Comparison of ENCODE assay signal across 27 cellular contexts in the genomic region with DNA sequence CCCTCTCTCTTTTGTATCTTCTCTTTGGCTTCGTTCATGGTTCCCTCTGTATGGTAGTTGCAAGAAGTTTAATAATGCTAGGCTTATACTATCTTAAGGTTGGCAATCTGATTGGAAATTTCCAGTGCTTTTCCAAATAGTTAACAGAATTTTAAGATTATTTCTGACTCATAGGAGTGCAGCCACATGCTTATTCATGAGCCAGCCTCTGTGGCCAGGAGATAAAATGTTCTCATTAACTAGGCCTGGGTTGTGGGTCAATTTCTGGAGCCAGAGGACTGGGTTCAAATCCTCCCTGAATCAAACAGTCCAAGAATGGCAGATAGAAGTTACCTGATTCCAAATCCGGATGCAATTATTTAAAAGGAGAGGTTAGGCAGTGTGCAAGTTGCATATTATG.
DNase-seq lines count a peak whose midpoint lies in the region; ATAC-seq and TF ChIP-seq lines count a peak whose summit lies in the region.
"Had no signal": no experiment of that assay in that cellular context is flagged by ENCODE, and none has a peak within 500 bp of the region (broad histone marks: within the 10 kb centered on the region; RNA-seq: fewer than 3 reads in every experiment).

No MANE protein-coding gene starts in this region.

- no peak overlapping the region for H3K9ac ChIP-seq in colonic mucosa (ENCODE audit: low read depth in 2 of 2, low read length in 2 of 2)

- H3K27me3 Mint-ChIP-seq in MCF 10A (ENCODE audit: insufficient read depth, unreplicated experiment): no peaks in the 10 kb centered on the region
- H3K27me3 Mint-ChIP-seq in activated CD8-positive, alpha-beta memory T cell treated with anti-CD3 and anti-CD28 coated beads, Interleukin-2, amount 10 ng/mL, durations not matched to agents 7 days and 5 days: peaks cover 2% of the 10 kb centered on the region
- H3K27me3 Mint-ChIP-seq: progenitor cell of endocrine pancreas had no signal

- CTCF ChIA-PET in MCF 10A (lab: Yijun Ruan, JAX): no interaction called here
- CTCF ChIA-PET in activated CD8-positive, alpha-beta memory T cell treated with anti-CD3 and anti-CD28 coated beads, Interleukin-2, amount 10 ng/mL, durations not matched to agents 7 days and 5 days (lab: Charles Lee): no interaction called here

- H3K9me3 Mint-ChIP-seq in MCF 10A (ENCODE audit: unreplicated experiment): peaks cover 34% of the 10 kb centered on the region
- peaks cover 7% of the 10 kb centered on the region for H3K9me3 Mint-ChIP-seq in activated CD8-positive, alpha-beta memory T cell treated with anti-CD3 and anti-CD28 coated beads, Interleukin-2, amount 10 ng/mL, durations not matched to agents 7 days and 5 days (ENCODE audit: low read depth)
- H3K9me3 Mint-ChIP-seq: effector memory CD8-positive, alpha-beta T cell; neural crest cell had no signal

- intact Hi-C loops in MCF 10A (cut with micrococcal nuclease) (no loop called here), breast epithelium (cut with DNase I; ENCODE audit: low total_unique reads) (no loop called here), tibial artery (cut with DNase I; ENCODE audit: low total_unique reads) (no loop called here), colonic mucosa (cut with DNase I) (no loop called here)

- H3K4me3 Mint-ChIP-seq in MCF 10A (ENCODE audit: unreplicated experiment): no peak overlapping the region
- H3K4me3 Mint-ChIP-seq in activated CD8-positive, alpha-beta memory T cell treated with anti-CD3 and anti-CD28 coated beads, Interleukin-2, amount 10 ng/mL, durations not matched to agents 7 days and 5 days: no peak overlapping the region
- H3K4me3 Mint-ChIP-seq: activated T-helper 17 cell treated with anti-CD3 and anti-CD28 coated beads, Interleukin-2, amount 50 U/mL, for 72 hours; B cell; effector memory CD8-positive, alpha-beta T cell; neural crest cell had no signal

- no peaks in the 10 kb centered on the region for H3K36me3 Mint-ChIP-seq in MCF 10A (ENCODE audit: insufficient read depth, unreplicated experiment)
- H3K36me3 Mint-ChIP-seq in activated CD8-positive, alpha-beta memory T cell treated with anti-CD3 and anti-CD28 coated beads, Interleukin-2, amount 10 ng/mL, durations not matched to agents 7 days and 5 days: peaks cover 3% of the 10 kb centered on the region

- H3K27ac Mint-ChIP-seq in MCF 10A (ENCODE audit: low read depth, unreplicated experiment): peak overlapping the region; percentile 21
- no peak overlapping the region for H3K27ac Mint-ChIP-seq in activated CD8-positive, alpha-beta memory T cell treated with anti-CD3 and anti-CD28 coated beads, Interleukin-2, amount 10 ng/mL, durations not matched to agents 7 days and 5 days
- H3K27ac Mint-ChIP-seq: activated naive CD4-positive, alpha-beta T cell treated with anti-CD3 and anti-CD28 coated beads, Interleukin-2, amount 50 U/mL, for 72 hours; activated T-helper 17 cell treated with anti-CD3 and anti-CD28 coated beads, Interleukin-2, amount 50 U/mL, for 72 hours; B cell; effector memory CD8-positive, alpha-beta T cell; progenitor cell of endocrine pancreas had no signal

- no peak for ATAC-seq in activated CD8-positive, alpha-beta memory T cell treated with anti-CD3 and anti-CD28 coated beads, Interleukin-2, amount 10 ng/mL, durations not matched to agents 7 days and 5 days
- ATAC-seq: activated naive CD4-positive, alpha-beta T cell treated with anti-CD3 and anti-CD28 coated beads, Interleukin-2, amount 50 U/mL, for 72 hours; activated T-helper 17 cell treated with anti-CD3 and anti-CD28 coated beads, Interleukin-2, amount 50 U/mL, for 72 hours; effector memory CD8-positive, alpha-beta T cell; GM12878 had no signal

- POLR2A ChIA-PET in MCF 10A (lab: Yijun Ruan, JAX): interaction anchor here (0.8 to 1.1 kb wide), 2 partner anchors 13 to 281 kb away, joined by 3 to 4 read pairs; partner anchors contain the start of gene NEK7

- no TSS peak for BruUV-seq in MCF 10A (replicated peaks; lab: Mats Ljungman, UMichigan)

- no peak for TF ChIP-seq POLR2A in breast epithelium (IDR thresholded peaks at IDR 0.05)

- peaks cover 17% of the 10 kb centered on the region for H3K4me1 Mint-ChIP-seq in MCF 10A (ENCODE audit: insufficient read depth, unreplicated experiment)
- H3K4me1 Mint-ChIP-seq in activated CD8-positive, alpha-beta memory T cell treated with anti-CD3 and anti-CD28 coated beads, Interleukin-2, amount 10 ng/mL, durations not matched to agents 7 days and 5 days: no peaks in the 10 kb centered on the region
- H3K4me1 Mint-ChIP-seq: activated T-helper 17 cell treated with anti-CD3 and anti-CD28 coated beads, Interleukin-2, amount 50 U/mL, for 72 hours; B cell had no signal

- no peaks in the 10 kb centered on the region for H3K9me3 ChIP-seq in breast epithelium
- H3K9me3 ChIP-seq in tibial artery: no peaks in the 10 kb centered on the region
- no peaks in the 10 kb centered on the region for H3K9me3 ChIP-seq in colonic mucosa
- H3K9me3 ChIP-seq: esophagus muscularis mucosa, upper lobe of left lung had no signal

- H3K36me3 ChIP-seq in breast epithelium (no peaks in the 10 kb centered on the region), tibial artery (no peaks in the 10 kb centered on the region), colonic mucosa (no peaks in the 10 kb centered on the region)
- H3K36me3 ChIP-seq: esophagus muscularis mucosa, upper lobe of left lung had no signal

- H3K4me1 ChIP-seq in breast epithelium (no peaks in the 10 kb centered on the region), tibial artery (no peaks in the 10 kb centered on the region), colonic mucosa (no peaks in the 10 kb centered on the region)
- H3K4me1 ChIP-seq: esophagus muscularis mucosa, upper lobe of left lung had no signal

- no peak for DNase-seq in MCF 10A (ENCODE audit: unreplicated experiment)
- DNase-seq in breast epithelium (ENCODE audit: low spot score in 2 of 2): no peak
- DNase-seq in astrocyte of the hippocampus (ENCODE audit: low read depth, low spot score): peak; percentile 60
- peak; percentile 77 for DNase-seq in fibroblast of the aortic adventitia (ENCODE audit: low read depth)
- no peak for DNase-seq in tibial artery
- DNase-seq in ecto neural progenitor cell (ENCODE audit: low spot score): no peak
- DNase-seq in colonic mucosa: no peak
- DNase-seq in activated CD8-positive, alpha-beta memory T cell treated with anti-CD3 and anti-CD28 coated beads, Interleukin-2, amount 10 ng/mL, durations not matched to agents 7 days and 5 days: no peak
- DNase-seq: 8988T; activated CD4-positive, alpha-beta T cell treated with anti-CD3 and anti-CD28 coated beads, Interleukin-2, amount 50 U/mL, for 4 hours; activated CD4-positive, CD25-positive, alpha-beta regulatory T cell; activated CD8-positive, alpha-beta memory T cell treated with anti-CD3 and anti-CD28 coated beads, Interleukin-2, amount 50 U/mL, for 4 hours; DMS79; effector memory CD8-positive, alpha-beta T cell; H7; NCI-H1105 treated with DMSO at 0.1 percent for 48 hours; NCI-H2029; NCI-H2227 treated with DMSO at 0.1 percent for 48 hours; NCI-H748 treated with DMSO at 0.1 percent for 48 hours; upper lobe of left lung had no signal

- H3K27me3 ChIP-seq in breast epithelium (no peaks in the 10 kb centered on the region), tibial artery (no peaks in the 10 kb centered on the region), colonic mucosa (no peaks in the 10 kb centered on the region)
- H3K27me3 ChIP-seq: esophagus muscularis mucosa, upper lobe of left lung had no signal

- H3K27ac ChIP-seq in breast epithelium: no peak overlapping the region
- H3K27ac ChIP-seq in tibial artery: no peak overlapping the region
- H3K27ac ChIP-seq in colonic mucosa: no peak overlapping the region
- H3K27ac ChIP-seq: esophagus muscularis mucosa, upper lobe of left lung had no signal

- no peak for TF ChIP-seq CTCF in MCF 10A (IDR thresholded peaks at IDR 0.05; ENCODE audit: unreplicated experiment)
- TF ChIP-seq CTCF in breast epithelium (IDR thresholded peaks at IDR 0.05): no peak
- no peak for TF ChIP-seq CTCF in fibroblast of the aortic adventitia (IDR thresholded peaks at IDR 0.05; ENCODE audit: insufficient read depth, low read length)
- TF ChIP-seq CTCF in tibial artery (IDR thresholded peaks at IDR 0.05): no peak
- TF ChIP-seq CTCF in colonic mucosa (IDR thresholded peaks at IDR 0.05): no peak

- H3K4me3 ChIP-seq in breast epithelium (no peak overlapping the region), fibroblast of the aortic adventitia (ENCODE audit: low read depth, low read length) (no peak overlapping the region), tibial artery (no peak overlapping the region), colonic mucosa (no peak overlapping the region)
- H3K4me3 ChIP-seq: esophagus muscularis mucosa, GM12878, upper lobe of left lung had no signal

Comparison
In these comparisons a context has a peak if more than half of its experiments do, and no peak if none do; other contexts are left out.
1. DNase-seq: peak in astrocyte of the hippocampus (single experiment) and fibroblast of the aortic adventitia (single experiment); none in MCF 10A (single experiment), breast epithelium (0 of 2), tibial artery (0 of 2), ecto neural progenitor cell (single experiment), colonic mucosa (single experiment) and activated CD8-positive, alpha-beta memory T cell treated with anti-CD3 and anti-CD28 coated beads, Interleukin-2, amount 10 ng/mL, durations not matched to agents 7 days and 5 days (single experiment).